ENCODE assay signal across 9 cellular contexts in genomic region chr7:106597751-106598619, GRCh38.
DNase-seq lines count a peak whose midpoint lies in the region; ATAC-seq and TF ChIP-seq lines count a peak whose summit lies in the region.
"Had no signal": no experiment of that assay in that cellular context is flagged by ENCODE, and none has a peak within 500 bp of the region (broad histone marks: within the 10 kb centered on the region; RNA-seq: fewer than 3 reads in every experiment).

No MANE protein-coding gene starts in this region.

- ATAC-seq in heart right ventricle: no peak
- ATAC-seq in right lobe of liver: peak in 1 of 4 donors; percentile 19
- no peak for ATAC-seq in HG03095 (IDR thresholded peaks at IDR 0.05; ENCODE audit: unreplicated experiment)

- in situ Hi-C loops in brain microvascular endothelial cell (cut with HindIII; ENCODE audit: low pct_ligation_motif_present, low sequenced_read_pairs): no loop called here

- no peaks in the 10 kb centered on the region for H3K27me3 ChIP-seq in heart right ventricle
- H3K27me3 ChIP-seq in brain microvascular endothelial cell (replicated peaks): no peaks in the 10 kb centered on the region
- no peaks in the 10 kb centered on the region for H3K27me3 ChIP-seq in right lobe of liver
- H3K27me3 ChIP-seq in tibial artery: no peaks in the 10 kb centered on the region

- no peak for TF ChIP-seq POLR2A in right lobe of liver (IDR thresholded peaks at IDR 0.05)

- peak overlapping the region in 9 of 10 donors; percentile 18 to 54 (median 46) for H3K4me3 ChIP-seq in heart right ventricle
- peak overlapping the region; percentile 55 for H3K4me3 ChIP-seq in brain microvascular endothelial cell (ENCODE audit: low read depth, low read length)
- H3K4me3 ChIP-seq in right lobe of liver: peak overlapping the region; percentile 12 to 55 (median 54)
- H3K4me3 ChIP-seq in tibial artery: peak overlapping the region; percentile 32 to 42

- DNase-seq in heart right ventricle (no peak), cardiac septum (ENCODE audit: low spot score) (no peak), brain microvascular endothelial cell (no peak), right lobe of liver (no peak), tibial artery (no peak), C1 segment of cervical spinal cord (lab: John Stamatoyannopoulos, UW) (no peak), AML-193 (lab: John Stamatoyannopoulos, UW) (no peak)
- DNase-seq: NCI-H226 had no signal

- peak overlapping the region in 2 of 10 donors; percentile 28 to 51 for H3K27ac ChIP-seq in heart right ventricle
- H3K27ac ChIP-seq in brain microvascular endothelial cell: no peak overlapping the region
- peak overlapping the region in 2 of 3 donors; percentile 36 to 78 for H3K27ac ChIP-seq in right lobe of liver
- peak overlapping the region; percentile 28 to 51 for H3K27ac ChIP-seq in tibial artery

- intact Hi-C loops in heart right ventricle (cut with DNase I) (no loop called here), cardiac septum (cut with DNase I) (no loop called here), right lobe of liver (cut with DNase I) (no loop called here), tibial artery (cut with DNase I; ENCODE audit: low total_unique reads) (no loop called here)

- TF ChIP-seq CTCF in heart right ventricle (IDR thresholded peaks at IDR 0.05) (no peak), brain microvascular endothelial cell (IDR thresholded peaks at IDR 0.05; ENCODE audit: low read depth, low read length, missing control alignments) (no peak), right lobe of liver (IDR thresholded peaks at IDR 0.05) (no peak), tibial artery (IDR thresholded peaks at IDR 0.05) (no peak)

- H3K4me1 ChIP-seq in heart right ventricle (peaks cover 0 to 9% (median 0%) of the 10 kb centered on the region in 9 donors), right lobe of liver (peaks cover 0 to under 1% (median 0%) of the 10 kb centered on the region in 4 donors), tibial artery (peaks cover 0 to 7% (median 0%) of the 10 kb centered on the region in 4 donors)

- WGBS in heart right ventricle, 2 donors: 84 to 86% methylated on average over 5 of the region's 5 CpGs
- WGBS in right lobe of liver (ENCODE audit: insufficient coverage, low coverage, low lambda C conversion rate, missing lambda C conversion rate): 78% methylated on average over 5 of the region's 5 CpGs

- H3K36me3 ChIP-seq in heart right ventricle (no peaks in the 10 kb centered on the region), brain microvascular endothelial cell (replicated peaks) (no peaks in the 10 kb centered on the region), right lobe of liver (no peaks in the 10 kb centered on the region), tibial artery (no peaks in the 10 kb centered on the region)

- H3K9me3 ChIP-seq in heart right ventricle (no peaks in the 10 kb centered on the region), right lobe of liver (no peaks in the 10 kb centered on the region), tibial artery (no peaks in the 10 kb centered on the region)
